1 cellular context compared by ENCODE assay signal in the genomic region with DNA sequence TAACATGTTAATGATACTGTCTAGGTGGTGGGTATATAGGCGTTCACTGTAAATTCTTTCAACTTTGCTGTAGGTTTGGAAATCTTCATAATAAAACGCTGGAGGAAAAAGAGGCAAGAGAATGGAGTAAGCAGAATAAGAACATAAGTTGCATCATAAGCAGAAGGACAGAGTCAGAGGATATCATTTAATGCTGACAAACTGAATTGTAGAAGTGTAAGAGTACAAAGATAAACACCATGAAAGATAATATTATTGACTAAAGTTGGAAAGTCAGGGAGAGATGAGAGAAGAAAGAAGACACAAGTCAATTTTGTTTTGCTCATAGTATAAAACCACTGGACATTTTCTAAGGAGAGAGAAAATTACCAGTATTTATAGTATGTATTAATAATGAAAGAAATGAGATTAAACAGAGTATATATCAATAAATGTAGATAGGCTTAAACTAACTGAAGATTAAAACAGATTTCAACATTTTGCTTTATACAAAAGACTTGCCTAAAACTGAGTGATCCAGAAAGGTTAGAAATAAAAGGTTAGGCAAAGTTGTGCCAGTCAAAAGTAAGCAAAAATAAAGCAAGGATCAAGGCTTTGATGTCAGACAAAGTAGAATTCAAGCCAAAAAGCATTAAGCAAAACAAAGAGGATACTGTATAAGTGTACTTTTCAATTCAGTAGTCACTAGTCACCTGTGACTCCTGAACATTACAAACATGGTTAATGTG.
TF ChIP-seq lines count a peak whose summit lies in the region.

No MANE protein-coding gene starts in this region.

TF ChIP-seq in HepG2, 621 proteins besides CTCF, POLR2A, EP300 and RAD21 (continued from another document and continues in another):
- TF ChIP-seq, protein P1, sequence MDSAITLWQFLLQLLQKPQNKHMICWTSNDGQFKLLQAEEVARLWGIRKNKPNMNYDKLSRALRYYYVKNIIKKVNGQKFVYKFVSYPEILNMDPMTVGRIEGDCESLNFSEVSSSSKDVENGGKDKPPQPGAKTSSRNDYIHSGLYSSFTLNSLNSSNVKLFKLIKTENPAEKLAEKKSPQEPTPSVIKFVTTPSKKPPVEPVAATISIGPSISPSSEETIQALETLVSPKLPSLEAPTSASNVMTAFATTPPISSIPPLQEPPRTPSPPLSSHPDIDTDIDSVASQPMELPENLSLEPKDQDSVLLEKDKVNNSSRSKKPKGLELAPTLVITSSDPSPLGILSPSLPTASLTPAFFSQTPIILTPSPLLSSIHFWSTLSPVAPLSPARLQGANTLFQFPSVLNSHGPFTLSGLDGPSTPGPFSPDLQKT (CRISPR knock-in tag; IDR thresholded peaks at IDR 0.05; ENCODE audit: borderline replicate concordance), result no peak
- TF ChIP-seq HNF4A (CRISPR knock-in tag; IDR thresholded peaks at IDR 0.05) (no peak), TGIF2 (CRISPR knock-in tag; IDR thresholded peaks at IDR 0.05) (no peak), GATA4 (IDR thresholded peaks at IDR 0.05; ENCODE audit: borderline replicate concordance, low read depth) (no peak; the same call in 1 of the 2 replicates), ZNF12 (CRISPR knock-in tag; IDR thresholded peaks at IDR 0.05) (no peak), ZNF646 (CRISPR knock-in tag; IDR thresholded peaks at IDR 0.05) (no peak), ZNF780A (CRISPR knock-in tag; IDR thresholded peaks at IDR 0.05) (no peak), CREM (IDR thresholded peaks at IDR 0.05) (peak; percentile 60), CREM (CRISPR knock-in tag; IDR thresholded peaks at IDR 0.05) (no peak), ZBTB38 (CRISPR knock-in tag; IDR thresholded peaks at IDR 0.05) (no peak), MYC (CRISPR knock-in tag; IDR thresholded peaks at IDR 0.05; ENCODE audit: borderline replicate concordance) (no peak), HNF4G (IDR thresholded peaks at IDR 0.05; ENCODE audit: borderline replicate concordance, low read depth, low read length) (no peak), HNF4G (CRISPR knock-in tag; IDR thresholded peaks at IDR 0.05; ENCODE audit: borderline replicate concordance, low read depth) (no peak), BCL6 (CRISPR knock-in tag; IDR thresholded peaks at IDR 0.05) (peak; percentile 69), ZNF747 (CRISPR knock-in tag; IDR thresholded peaks at IDR 0.05; ENCODE audit: borderline replicate concordance) (no peak), KDM3A (CRISPR knock-in tag; IDR thresholded peaks at IDR 0.05; ENCODE audit: low read depth) (no peak), ZNF549 (CRISPR knock-in tag; IDR thresholded peaks at IDR 0.05) (no peak), RCOR2 (CRISPR knock-in tag; IDR thresholded peaks at IDR 0.05) (peak; percentile 9; the same call in 1 of the 2 replicates), SOX5 (CRISPR knock-in tag; IDR thresholded peaks at IDR 0.05; ENCODE audit: borderline replicate concordance) (peak; percentile 70; the same call in 1 of the 2 replicates), ARID5B (CRISPR knock-in tag; IDR thresholded peaks at IDR 0.05) (peak; percentile 20; the same call in 1 of the 2 replicates), YEATS4 (CRISPR knock-in tag; IDR thresholded peaks at IDR 0.05; ENCODE audit: borderline replicate concordance) (no peak), RNF2 (conservative IDR thresholded peaks at IDR 0.05; ENCODE audit: low read depth) (no peak), CEBPG (CRISPR knock-in tag; IDR thresholded peaks at IDR 0.05) (peak; percentile 83)
- TF ChIP-seq, protein P2, sequence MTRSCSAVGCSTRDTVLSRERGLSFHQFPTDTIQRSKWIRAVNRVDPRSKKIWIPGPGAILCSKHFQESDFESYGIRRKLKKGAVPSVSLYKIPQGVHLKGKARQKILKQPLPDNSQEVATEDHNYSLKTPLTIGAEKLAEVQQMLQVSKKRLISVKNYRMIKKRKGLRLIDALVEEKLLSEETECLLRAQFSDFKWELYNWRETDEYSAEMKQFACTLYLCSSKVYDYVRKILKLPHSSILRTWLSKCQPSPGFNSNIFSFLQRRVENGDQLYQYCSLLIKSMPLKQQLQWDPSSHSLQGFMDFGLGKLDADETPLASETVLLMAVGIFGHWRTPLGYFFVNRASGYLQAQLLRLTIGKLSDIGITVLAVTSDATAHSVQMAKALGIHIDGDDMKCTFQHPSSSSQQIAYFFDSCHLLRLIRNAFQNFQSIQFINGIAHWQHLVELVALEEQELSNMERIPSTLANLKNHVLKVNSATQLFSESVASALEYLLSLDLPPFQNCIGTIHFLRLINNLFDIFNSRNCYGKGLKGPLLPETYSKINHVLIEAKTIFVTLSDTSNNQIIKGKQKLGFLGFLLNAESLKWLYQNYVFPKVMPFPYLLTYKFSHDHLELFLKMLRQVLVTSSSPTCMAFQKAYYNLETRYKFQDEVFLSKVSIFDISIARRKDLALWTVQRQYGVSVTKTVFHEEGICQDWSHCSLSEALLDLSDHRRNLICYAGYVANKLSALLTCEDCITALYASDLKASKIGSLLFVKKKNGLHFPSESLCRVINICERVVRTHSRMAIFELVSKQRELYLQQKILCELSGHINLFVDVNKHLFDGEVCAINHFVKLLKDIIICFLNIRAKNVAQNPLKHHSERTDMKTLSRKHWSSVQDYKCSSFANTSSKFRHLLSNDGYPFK (CRISPR knock-in tag; IDR thresholded peaks at IDR 0.05; ENCODE audit: borderline replicate concordance), result no peak
- TF ChIP-seq, protein P3, sequence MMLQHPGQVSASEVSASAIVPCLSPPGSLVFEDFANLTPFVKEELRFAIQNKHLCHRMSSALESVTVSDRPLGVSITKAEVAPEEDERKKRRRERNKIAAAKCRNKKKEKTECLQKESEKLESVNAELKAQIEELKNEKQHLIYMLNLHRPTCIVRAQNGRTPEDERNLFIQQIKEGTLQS (CRISPR knock-in tag; IDR thresholded peaks at IDR 0.05), result no peak
- TF ChIP-seq, protein P4, sequence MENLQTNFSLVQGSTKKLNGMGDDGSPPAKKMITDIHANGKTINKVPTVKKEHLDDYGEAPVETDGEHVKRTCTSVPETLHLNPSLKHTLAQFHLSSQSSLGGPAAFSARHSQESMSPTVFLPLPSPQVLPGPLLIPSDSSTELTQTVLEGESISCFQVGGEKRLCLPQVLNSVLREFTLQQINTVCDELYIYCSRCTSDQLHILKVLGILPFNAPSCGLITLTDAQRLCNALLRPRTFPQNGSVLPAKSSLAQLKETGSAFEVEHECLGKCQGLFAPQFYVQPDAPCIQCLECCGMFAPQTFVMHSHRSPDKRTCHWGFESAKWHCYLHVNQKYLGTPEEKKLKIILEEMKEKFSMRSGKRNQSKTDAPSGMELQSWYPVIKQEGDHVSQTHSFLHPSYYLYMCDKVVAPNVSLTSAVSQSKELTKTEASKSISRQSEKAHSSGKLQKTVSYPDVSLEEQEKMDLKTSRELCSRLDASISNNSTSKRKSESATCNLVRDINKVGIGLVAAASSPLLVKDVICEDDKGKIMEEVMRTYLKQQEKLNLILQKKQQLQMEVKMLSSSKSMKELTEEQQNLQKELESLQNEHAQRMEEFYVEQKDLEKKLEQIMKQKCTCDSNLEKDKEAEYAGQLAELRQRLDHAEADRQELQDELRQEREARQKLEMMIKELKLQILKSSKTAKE (CRISPR knock-in tag; IDR thresholded peaks at IDR 0.05; ENCODE audit: borderline replicate concordance), result no peak
